8 cellular contexts compared by ENCODE assay signal in the genomic region with DNA sequence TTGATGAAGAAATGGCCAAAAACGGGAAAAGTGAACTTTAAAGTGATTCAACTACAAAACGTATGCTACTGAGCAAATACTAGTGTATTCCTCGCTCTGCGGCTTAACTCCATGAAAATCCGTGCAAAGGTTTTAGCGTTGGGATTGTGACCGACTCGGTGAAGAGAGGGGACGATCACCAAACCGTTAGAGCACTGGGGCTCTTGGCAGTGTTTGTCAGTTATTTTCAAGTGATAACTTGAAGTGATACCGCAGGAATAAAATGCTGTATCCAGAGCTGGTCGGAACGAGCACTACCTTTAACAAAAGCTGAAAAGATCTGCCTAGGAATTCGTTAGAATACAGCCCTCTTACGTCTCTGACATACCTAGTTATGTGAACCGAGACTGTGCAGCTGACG. TPM values are rescaled to one million over a fixed set of nuclear protein-coding genes. Genes with fewer than 3 reads are reported as not detected.
DNase-seq lines count a peak whose midpoint lies in the region; ATAC-seq, FAIRE-seq and TF ChIP-seq lines count a peak whose summit lies in the region.

No MANE protein-coding gene starts in this region.

- peaks cover 33% of the 10 kb centered on the region for H3K4me1 ChIP-seq in BLaER1
- H3K4me1 ChIP-seq in H9 (ENCODE audit: insufficient read depth, low read length) = no peaks in the 10 kb centered on the region
- peaks cover 15% of the 10 kb centered on the region for H3K4me1 ChIP-seq in keratinocyte (ENCODE audit: control insufficient read depth, extremely low read depth, insufficient read depth, low read length)
- H3K4me1 ChIP-seq in suprapubic skin = peaks cover 26% of the 10 kb centered on the region

- peak overlapping the region; percentile 89 for H3T11ph ChIP-seq in H9 (ENCODE audit: low read length)

- no peak overlapping the region for H2BK15ac ChIP-seq in H9 (ENCODE audit: low read depth, low read length)

- H3K36me3 ChIP-seq in BLaER1 (no peaks in the 10 kb centered on the region), keratinocyte (ENCODE audit: control insufficient read depth in 2 of 2, extremely low read depth in 1 of 2, insufficient read depth in 2 of 2, low read length in 2 of 2) (no peaks in the 10 kb centered on the region), suprapubic skin (no peaks in the 10 kb centered on the region)

- no CpG with 5 or more reads among the region's 17 CpGs for WGBS in H9 (ENCODE audit: extremely low coverage, insufficient read length, low lambda C conversion rate)
- WGBS in suprapubic skin = 1% methylated on average over 17 of the region's 17 CpGs

- H2AK5ac ChIP-seq in H9 (ENCODE audit: insufficient read length, low read length) = peak overlapping the region; percentile 10

- H3K23me2 ChIP-seq in H9 (ENCODE audit: insufficient read length, low read depth, low read length, poor library complexity, severe bottlenecking) = peaks cover 9% of the 10 kb centered on the region

- H3K27me3 ChIP-seq in BLaER1 (no peaks in the 10 kb centered on the region), H9 (ENCODE audit: insufficient read depth, low read length) (no peaks in the 10 kb centered on the region), keratinocyte (ENCODE audit: control insufficient read depth, extremely low read depth, insufficient read depth, low read length) (no peaks in the 10 kb centered on the region), suprapubic skin (no peaks in the 10 kb centered on the region)

- peaks cover 40% of the 10 kb centered on the region for H4K20me1 ChIP-seq in BLaER1
- H4K20me1 ChIP-seq in H9 (ENCODE audit: control insufficient read depth, insufficient read depth, insufficient read length) = no peaks in the 10 kb centered on the region
- H4K20me1 ChIP-seq in keratinocyte (ENCODE audit: control insufficient read depth, extremely low read depth, insufficient read depth, low read length) = no peaks in the 10 kb centered on the region

- FAIRE-seq in keratinocyte (lab: Jason Lieb, UNC) = peak; percentile 60

- peak overlapping the region; percentile 13 for H2BK5ac ChIP-seq in H9 (ENCODE audit: insufficient read length, low read length)

- H3K9me1 ChIP-seq in keratinocyte (ENCODE audit: control insufficient read depth, extremely low read depth, insufficient read depth, low read length) = no peaks in the 10 kb centered on the region

- H3K9me3 Mint-ChIP-seq in H9 = no peaks in the 10 kb centered on the region; a peak in 1 of 5 replicates
- H3K9me3 Mint-ChIP-seq in activated naive CD8-positive, alpha-beta T cell (ENCODE audit: low read depth) = no peaks in the 10 kb centered on the region

- H3K9ac ChIP-seq in BLaER1 (peak overlapping the region; percentile 96), H9 (ENCODE audit: extremely low read depth, insufficient read length, low read length) (peak overlapping the region; percentile 93), keratinocyte (ENCODE audit: control insufficient read depth, extremely low read depth, insufficient read depth, low read length) (peak overlapping the region; percentile 79)

- dilution Hi-C loops in keratinocyte (cut with MboI; ENCODE audit: extremely low pct_ligation_motif_present, low sequenced_read_pairs) = no loop called here

- H3K4me2 ChIP-seq in BLaER1 (peak overlapping the region; percentile 87), H9 (ENCODE audit: insufficient read depth, insufficient read length, low read length) (peak overlapping the region; percentile 100), keratinocyte (ENCODE audit: control insufficient read depth, extremely low read depth, insufficient read depth, low read depth, low read length) (peak overlapping the region; percentile 77)

- H3K56ac ChIP-seq in H9 (ENCODE audit: insufficient read length, low read depth, low read length) = peak overlapping the region; percentile 92

- H3K27ac ChIP-seq in BLaER1 = peak overlapping the region; percentile 95
- H3K27ac ChIP-seq in H9 (ENCODE audit: insufficient read length, low read depth, low read length) = peak overlapping the region; percentile 68
- H3K27ac ChIP-seq in keratinocyte (ENCODE audit: control insufficient read depth, insufficient read depth, low read length) = peak overlapping the region; percentile 70
- H3K27ac ChIP-seq in suprapubic skin = peak overlapping the region; percentile 93

- peak overlapping the region; percentile 3 for H3K23ac ChIP-seq in H9 (ENCODE audit: insufficient read length, low read depth, low read length)

- H3K4me3 ChIP-seq in BLaER1 (peak overlapping the region; percentile 98), keratinocyte (ENCODE audit: control insufficient read depth in 2 of 3, extremely low read depth in 1 of 3, insufficient read depth in 2 of 3, low read depth in 1 of 3, low read length in 3 of 3) (peak overlapping the region; percentile 74 to 95 (median 77)), suprapubic skin (peak overlapping the region; percentile 81)

- peak overlapping the region; percentile 67 for H4K91ac ChIP-seq in H9 (ENCODE audit: insufficient read length, low read depth, low read length)

- ATAC-seq in HG03196 (IDR thresholded peaks at IDR 0.05; ENCODE audit: unreplicated experiment) = no peak

- H2AFZ ChIP-seq in H9 (ENCODE audit: low read length) (no peak overlapping the region), keratinocyte (ENCODE audit: control insufficient read depth, low read length) (peak overlapping the region; percentile 96)

- H3K79me2 ChIP-seq in H9 (ENCODE audit: insufficient read depth, low read length) = peaks cover 14% of the 10 kb centered on the region; the same call in 1 of the 2 replicates
- H3K79me2 ChIP-seq in keratinocyte (ENCODE audit: control insufficient read depth, insufficient read depth, low read length) = peaks cover 37% of the 10 kb centered on the region

- H3K36me3 Mint-ChIP-seq in H9 (ENCODE audit: insufficient read depth in 1 of 3, low read depth in 3 of 3) = no peaks in the 10 kb centered on the region
- no peaks in the 10 kb centered on the region for H3K36me3 Mint-ChIP-seq in activated naive CD8-positive, alpha-beta T cell

- no peak for TF ChIP-seq POLR2A in suprapubic skin (IDR thresholded peaks at IDR 0.05)

- peak overlapping the region; percentile 99 to 100 (median 100) for H3K27ac Mint-ChIP-seq in H9
- H3K27ac Mint-ChIP-seq in activated naive CD8-positive, alpha-beta T cell = peak overlapping the region; percentile 98

- H3K18ac ChIP-seq in H9 (ENCODE audit: insufficient read length, low read depth, low read length) = peak overlapping the region; percentile 96

- TF ChIP-seq CTCF in H9 (conservative IDR thresholded peaks at IDR 0.05) = no peak
- TF ChIP-seq CTCF in keratinocyte (optimal IDR thresholded peaks at IDR 0.05 in 1 of 3, IDR thresholded peaks at IDR 0.05 in 1 of 3, conservative IDR thresholded peaks at IDR 0.05 in 1 of 3; ENCODE audit: extremely low read depth in 1 of 3, insufficient read depth in 2 of 3, low read length in 3 of 3) = no peak
- no peak for TF ChIP-seq CTCF in suprapubic skin (IDR thresholded peaks at IDR 0.05)

- H3K79me1 ChIP-seq in H9 (ENCODE audit: insufficient read depth, low read depth, low read length, poor library complexity, severe bottlenecking) = no peaks in the 10 kb centered on the region

- peaks cover 19% of the 10 kb centered on the region in 2 experiments for H3K4me1 Mint-ChIP-seq in H9
- H3K4me1 Mint-ChIP-seq in activated naive CD8-positive, alpha-beta T cell (ENCODE audit: low read depth) = peaks cover 36% of the 10 kb centered on the region

- H2BK12ac ChIP-seq in H9 (ENCODE audit: insufficient read length, low read depth, low read length) = peak overlapping the region; percentile 27

- H2BK20ac ChIP-seq in H9 (ENCODE audit: low read depth, low read length, poor library complexity, severe bottlenecking) = no peak overlapping the region

- no peaks in the 10 kb centered on the region for H3K27me3 Mint-ChIP-seq in H9 (ENCODE audit: low read depth)
- no peaks in the 10 kb centered on the region for H3K27me3 Mint-ChIP-seq in activated naive CD8-positive, alpha-beta T cell

- peak overlapping the region; percentile 28 for H4K8ac ChIP-seq in H9 (replicated peaks; ENCODE audit: insufficient read length, low read depth, low read length)

- peak overlapping the region; percentile 94; the same call in 1 of the 2 replicates for H3K14ac ChIP-seq in H9 (ENCODE audit: insufficient read depth, low read length)

- peak overlapping the region; percentile 74 for H2BK120ac ChIP-seq in H9 (ENCODE audit: low read depth, low read length, poor library complexity, severe bottlenecking)

- peak overlapping the region; percentile 93 to 96 for H3K4me3 Mint-ChIP-seq in H9
- peak overlapping the region; percentile 96 for H3K4me3 Mint-ChIP-seq in activated naive CD8-positive, alpha-beta T cell

- DNase-seq in H9 (no peak), keratinocyte (ENCODE audit: low read depth, low spot score) (no peak), suprapubic skin (ENCODE audit: low spot score in 2 of 2) (no peak), NCI-H1417 treated with DMSO at 0.1 percent for 48 hours (lab: John Stamatoyannopoulos, UW) (no peak), EL (no peak)

- peak overlapping the region; percentile 11; the same call in 1 of the 2 replicates for H3K4ac ChIP-seq in H9 (ENCODE audit: low read depth, low read length)

- H3K9me3 ChIP-seq in BLaER1 (no peaks in the 10 kb centered on the region), H9 (ENCODE audit: control insufficient read depth, low read depth, low read length) (no peaks in the 10 kb centered on the region), keratinocyte (ENCODE audit: control insufficient read depth, low read depth, low read length) (no peaks in the 10 kb centered on the region), suprapubic skin (no peaks in the 10 kb centered on the region)

- TF ChIP-seq EP300 in suprapubic skin (IDR thresholded peaks at IDR 0.05) = no peak

- peak overlapping the region; percentile 25 for H4K5ac ChIP-seq in H9 (ENCODE audit: insufficient read length, low read depth, low read length)

RNA-seq across cellular contexts. Expression of a gene that starts 0.8 kb away (rescaled TPM):
- total RNA-seq in H9 (2021) (19.0 and 19.9 TPM in 2 replicates), suprapubic skin (10 to 100 TPM in 3 of 4 donors, 1 to 10 TPM in 1; 7.0 to 13.0 (median 11.9) TPM)
- 2.3 to 2.9 TPM (median 2.6 TPM) in 3 replicates for polyA plus RNA-seq in keratinocyte
- 4.6 TPM for polyA plus RNA-seq in keratinocyte (2011; ENCODE audit: low read depth)
- 1.7 and 2.2 TPM in 2 replicates for polyA plus RNA-seq in keratinocyte (2011; cell fraction: cytosol; rRNA removed)
- 2.7 and 3.7 TPM in 2 replicates for polyA plus RNA-seq in keratinocyte (2011; cell fraction: nucleus; rRNA removed)
- 2.1 and 7.1 TPM in 2 replicates for polyA plus RNA-seq in keratinocyte (2012; ENCODE audit: low replicate concordance)
- polyA minus RNA-seq in keratinocyte = 0.79 to 5.0 TPM (median 4.2 TPM) in 3 replicates
- 4.0 TPM for polyA minus RNA-seq in keratinocyte (2011; cell fraction: cytosol; rRNA and poly(A)+ RNA removed)
- 1.7 and 2.2 TPM in 2 replicates for polyA minus RNA-seq in keratinocyte (2011; cell fraction: nucleus; rRNA and poly(A)+ RNA removed)
